In the genomic region with DNA sequence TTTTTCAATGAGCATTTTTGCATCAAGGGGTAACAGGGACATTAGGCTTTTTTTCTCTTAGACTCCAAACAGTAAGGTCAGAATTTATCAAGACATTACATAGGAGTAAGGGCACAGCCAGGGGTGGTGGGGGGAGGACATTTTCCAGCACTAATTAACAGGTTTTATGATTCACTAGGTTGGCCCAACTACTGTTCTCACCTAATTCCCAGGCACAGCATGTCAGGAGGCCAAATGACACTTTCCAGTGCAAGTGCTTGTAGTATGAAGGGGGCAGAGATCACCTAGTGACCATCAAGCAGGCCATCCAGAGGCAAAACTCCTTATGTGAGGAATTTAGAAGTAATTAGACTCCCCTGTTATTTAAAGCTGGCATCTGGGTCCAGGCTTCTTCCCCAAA, we compare ENCODE assay signal across 22 cellular contexts.
"Had no signal": no experiment of that assay in that cellular context is flagged by ENCODE, and none has a peak within 500 bp of the region (broad histone marks: within the 10 kb centered on the region; RNA-seq: fewer than 3 reads in every experiment).

No MANE protein-coding gene starts in this region.

- ATAC-seq: gastroesophageal sphincter; left colon; mucosa of descending colon; naive thymus-derived CD8-positive, alpha-beta T cell; pancreas; right lobe of liver; stimulated activated memory B cell treated with anti-CD40 and anti-IgM and Interleukin-4, amounts not matched to agents 10 μg/mL and 1 μg/mL and 100 μg/mL, for 72 hours had no signal

- H3K9me3 Mint-ChIP-seq: immature natural killer cell; naive thymus-derived CD8-positive, alpha-beta T cell; stimulated activated memory B cell treated with anti-CD40 and anti-IgM and Interleukin-4, amounts not matched to agents 10 μg/mL and 1 μg/mL and 100 μg/mL, for 72 hours; stimulated activated naive CD8-positive, alpha-beta T cell treated with anti-CD3 and anti-CD28 coated beads, Interleukin-15, Interleukin-2, amounts not matched to agents 100 ng/mL and 50 ng/mL, for 24 hours had no signal

- H3K27ac Mint-ChIP-seq: immature natural killer cell; naive thymus-derived CD8-positive, alpha-beta T cell; progenitor cell of endocrine pancreas; stimulated activated memory B cell treated with anti-CD40 and anti-IgM and Interleukin-4, amounts not matched to agents 10 μg/mL and 1 μg/mL and 100 μg/mL, for 72 hours had no signal

- H3K4me3 Mint-ChIP-seq: immature natural killer cell; naive thymus-derived CD8-positive, alpha-beta T cell; stimulated activated memory B cell treated with anti-CD40 and anti-IgM and Interleukin-4, amounts not matched to agents 10 μg/mL and 1 μg/mL and 100 μg/mL, for 72 hours; stimulated activated naive CD8-positive, alpha-beta T cell treated with anti-CD3 and anti-CD28 coated beads, Interleukin-15, Interleukin-2, amounts not matched to agents 100 ng/mL and 50 ng/mL, for 24 hours had no signal

- H3K27ac ChIP-seq: dorsolateral prefrontal cortex, esophagus muscularis mucosa, gastroesophageal sphincter, pancreas, right lobe of liver, tibial artery, upper lobe of left lung, uterus had no signal

- H3K4me3 ChIP-seq: dorsolateral prefrontal cortex, esophagus muscularis mucosa, gastroesophageal sphincter, mucosa of descending colon, pancreas, right lobe of liver, tibial artery, upper lobe of left lung, uterus had no signal

- H3K36me3 ChIP-seq: esophagus muscularis mucosa, gastroesophageal sphincter, pancreas, right lobe of liver, tibial artery, upper lobe of left lung, uterus had no signal

- DNase-seq: cortex of kidney; dorsolateral prefrontal cortex; effector CD8-positive, alpha-beta T cell; foreskin fibroblast; glutamatergic neuron; immature natural killer cell; kidney; left colon; mucosa of descending colon; naive thymus-derived CD8-positive, alpha-beta T cell; nucleus accumbens; pancreas; right lobe of liver; stimulated activated CD4-positive, alpha-beta T cell treated with anti-CD3 and anti-CD28 coated beads, Interleukin-4, amount 100 ng/mL, for 24 hours; tibial artery; upper lobe of left lung; uterus had no signal

- H3K36me3 Mint-ChIP-seq: immature natural killer cell; naive thymus-derived CD8-positive, alpha-beta T cell; stimulated activated memory B cell treated with anti-CD40 and anti-IgM and Interleukin-4, amounts not matched to agents 10 μg/mL and 1 μg/mL and 100 μg/mL, for 72 hours had no signal

- H3K27me3 Mint-ChIP-seq: naive thymus-derived CD8-positive, alpha-beta T cell; progenitor cell of endocrine pancreas; stimulated activated memory B cell treated with anti-CD40 and anti-IgM and Interleukin-4, amounts not matched to agents 10 μg/mL and 1 μg/mL and 100 μg/mL, for 72 hours; stimulated activated naive CD8-positive, alpha-beta T cell treated with anti-CD3 and anti-CD28 coated beads, Interleukin-15, Interleukin-2, amounts not matched to agents 100 ng/mL and 50 ng/mL, for 24 hours had no signal

- H3K9me3 ChIP-seq: esophagus muscularis mucosa, gastroesophageal sphincter, mucosa of descending colon, pancreas, right lobe of liver, tibial artery, upper lobe of left lung, uterus had no signal

- H3K27me3 ChIP-seq: dorsolateral prefrontal cortex, esophagus muscularis mucosa, gastroesophageal sphincter, pancreas, right lobe of liver, tibial artery, upper lobe of left lung, uterus had no signal
